Comparison of ENCODE assay signal across 23 cellular contexts in genomic region chr10:26723016-26723415, GRCh38.
"Had no signal": no experiment of that assay in that cellular context is flagged by ENCODE, and none has a peak within 500 bp of the region (broad histone marks: within the 10 kb centered on the region; RNA-seq: fewer than 3 reads in every experiment).

No MANE protein-coding gene starts in this region.

- H3K36me3 ChIP-seq: breast epithelium had no signal

- DNase-seq: activated CD4-positive, alpha-beta T cell treated with anti-CD3 and anti-CD28 coated beads, Interleukin-2, amount 50 U/mL, for 1 hour; activated CD4-positive, CD25-positive, alpha-beta regulatory T cell; activated CD8-positive, alpha-beta memory T cell treated with anti-CD3 and anti-CD28 coated beads, Interleukin-2, amount 50 U/mL, for 4 hours; activated effector memory CD4-positive, alpha-beta T cell treated with anti-CD3 and anti-CD28 coated beads, Interleukin-2, amount 50 U/mL, for 16 hours; activated naive CD4-positive, alpha-beta T cell treated with Interleukin-2 at 50 U/mL for 16 hours; activated T-cell treated with anti-CD3 and anti-CD28 coated beads, Interleukin-2, amount 50 U/mL, for 4 hours; aorta; central memory CD4-positive, alpha-beta T cell; MG63; MV-4-11; NCI-H1092 treated with DMSO at 0.1 percent for 48 hours; NCI-H1417 treated with DMSO at 0.1 percent for 48 hours; NCI-H1694; NCI-H2029; NCI-H2107; NCI-H2171 treated with DMSO at 0.1 percent for 48 hours; NCI-H226; NCI-H526; NCI-H774; SIG-M5; T-helper 17 cell had no signal

- H3K9me3 Mint-ChIP-seq: activated T-cell treated with anti-CD3 and anti-CD28 coated beads, Interleukin-2, amount 50 U/mL, for 4 hours had no signal

- H3K27me3 ChIP-seq: breast epithelium, MG63 had no signal

- H3K9me3 ChIP-seq: breast epithelium, MG63 had no signal

- H3K4me3 ChIP-seq: breast epithelium, MG63 had no signal

- H3K27me3 Mint-ChIP-seq: T-helper 17 cell had no signal

- H3K27ac ChIP-seq: breast epithelium, VCaP had no signal

- ATAC-seq: activated T-cell treated with anti-CD3 and anti-CD28 coated beads, Interleukin-2, amount 50 U/mL, for 4 hours; T-helper 17 cell had no signal

- H3K4me3 Mint-ChIP-seq: activated T-cell treated with anti-CD3 and anti-CD28 coated beads, Interleukin-2, amount 50 U/mL, for 4 hours; T-helper 17 cell had no signal

- H3K4me1 ChIP-seq: breast epithelium had no signal

- H3K27ac Mint-ChIP-seq: T-helper 17 cell had no signal
